Comparison of ENCODE assay signal across 6 cellular contexts in the genomic region with DNA sequence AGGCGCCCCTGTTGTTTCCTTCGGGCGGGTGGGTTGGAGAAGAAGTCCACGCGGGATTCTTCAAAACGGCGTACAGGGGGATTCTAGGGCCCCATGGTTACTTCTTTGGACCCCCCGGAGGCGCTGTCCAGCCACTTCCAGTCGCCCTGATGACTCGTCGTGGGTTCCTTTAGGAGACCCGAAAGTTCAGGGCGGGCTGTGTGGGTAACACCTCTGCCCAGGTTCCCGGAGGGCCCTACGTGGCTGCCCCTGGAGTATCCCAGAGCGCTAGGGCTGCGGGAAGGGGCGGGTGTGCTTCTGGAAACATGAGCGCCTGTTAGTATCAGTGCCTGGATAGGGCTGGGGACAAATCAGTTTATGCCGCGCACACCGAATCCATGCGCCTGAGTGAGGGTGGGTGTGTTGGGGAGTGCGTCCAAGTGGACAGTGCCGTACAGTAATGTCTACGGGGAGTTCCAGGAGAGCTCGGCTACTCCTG. TPM values are rescaled to one million over a fixed set of nuclear protein-coding genes. Genes with fewer than 3 reads are reported as not detected.
DNase-seq lines count a peak whose midpoint lies in the region; ATAC-seq and TF ChIP-seq lines count a peak whose summit lies in the region.

No MANE protein-coding gene starts in this region.

- 6% methylated on average over 12 of the region's 28 CpGs for WGBS in esophagus muscularis mucosa

- peak overlapping the region; percentile 90 to 97 (median 92) for H3K27ac ChIP-seq in esophagus muscularis mucosa (replicated peaks in 1 of 4)

- no peaks in the 10 kb centered on the region for H3K9me3 ChIP-seq in esophagus muscularis mucosa

- intact Hi-C loops in esophagus muscularis mucosa (cut with DNase I), result loop anchor here (5.0 kb wide), 1 partner anchor 298 kb away; no protein-coding TSS in a partner anchor

- TF ChIP-seq EP300 in esophagus muscularis mucosa (IDR thresholded peaks at IDR 0.05), result no peak

- H3K4me3 Mint-ChIP-seq in stimulated activated effector memory CD8-positive, alpha-beta T cell treated with anti-CD3 and anti-CD28 coated beads, Interleukin-12 subunit alpha, Interleukin-12 subunit beta, amount 100 ng/mL, for 72 hours, result peak overlapping the region; percentile 74

- TF ChIP-seq POLR2A in esophagus muscularis mucosa (IDR thresholded peaks at IDR 0.05; ENCODE audit: low read depth), result no peak

- peaks cover 53 to 86% (median 81%) of the 10 kb centered on the region in 4 donors for H3K4me1 ChIP-seq in esophagus muscularis mucosa

- ATAC-seq in stimulated activated effector memory CD8-positive, alpha-beta T cell treated with anti-CD3 and anti-CD28 coated beads, Interleukin-12 subunit alpha, Interleukin-12 subunit beta, amount 100 ng/mL, for 72 hours, result peak; percentile 15
- no peak for ATAC-seq in GM21529 (IDR thresholded peaks at IDR 0.05; ENCODE audit: unreplicated experiment)

- H3K4me1 Mint-ChIP-seq in stimulated activated effector memory CD8-positive, alpha-beta T cell treated with anti-CD3 and anti-CD28 coated beads, Interleukin-12 subunit alpha, Interleukin-12 subunit beta, amount 100 ng/mL, for 72 hours, result peaks cover 26% of the 10 kb centered on the region

- DNase-seq in GM12865 (ENCODE audit: low read depth) (no peak), RPMI7951 (ENCODE audit: low read depth) (peak; percentile 65), esophagus muscularis mucosa (ENCODE audit: extremely low spot score) (peak; percentile 93), NCI-H128 (lab: John Stamatoyannopoulos, UW; ENCODE audit: unreplicated experiment) (no peak)
- DNase-seq in stimulated activated effector memory CD8-positive, alpha-beta T cell treated with anti-CD3 and anti-CD28 coated beads, Interleukin-12 subunit alpha, Interleukin-12 subunit beta, amount 100 ng/mL, for 72 hours (ENCODE audit: low spot score in 2 of 2), result peak; percentile 57 to 88

- H3K36me3 ChIP-seq in esophagus muscularis mucosa, result peaks cover 0 to 20% (median 5%) of the 10 kb centered on the region in 4 donors

- TF ChIP-seq CTCF in GM12865 (IDR thresholded peaks at IDR 0.05; ENCODE audit: insufficient read depth, low read depth, low read length, missing control alignments) (no peak), esophagus muscularis mucosa (IDR thresholded peaks at IDR 0.05) (no peak)

- H3K27ac Mint-ChIP-seq in stimulated activated effector memory CD8-positive, alpha-beta T cell treated with anti-CD3 and anti-CD28 coated beads, Interleukin-12 subunit alpha, Interleukin-12 subunit beta, amount 100 ng/mL, for 72 hours, result peak overlapping the region; percentile 86

- H3K27me3 ChIP-seq in esophagus muscularis mucosa, result peaks cover 0 to 43% (median 0%) of the 10 kb centered on the region in 4 donors

- peak overlapping the region; percentile 79 for H3K4me3 ChIP-seq in GM12865 (ENCODE audit: low read depth, low read length)
- H3K4me3 ChIP-seq in esophagus muscularis mucosa, result peak overlapping the region; percentile 66 to 84 (median 72)

- no peaks in the 10 kb centered on the region for H3K9me3 Mint-ChIP-seq in stimulated activated effector memory CD8-positive, alpha-beta T cell treated with anti-CD3 and anti-CD28 coated beads, Interleukin-12 subunit alpha, Interleukin-12 subunit beta, amount 100 ng/mL, for 72 hours

- peaks cover 50% of the 10 kb centered on the region for H3K36me3 Mint-ChIP-seq in stimulated activated effector memory CD8-positive, alpha-beta T cell treated with anti-CD3 and anti-CD28 coated beads, Interleukin-12 subunit alpha, Interleukin-12 subunit beta, amount 100 ng/mL, for 72 hours

RNA-seq across cellular contexts. Expression of a gene that starts 0.6 kb away (rescaled TPM):
- total RNA-seq in RPMI7951 (2014; rRNA removed; shearing (Covaris generic)), result 4.6 and 14.2 TPM in 2 replicates
- total RNA-seq in esophagus muscularis mucosa, result 10 to 100 TPM; 48.6 to 86.4 (median 54.9) TPM

RNA-seq across cellular contexts. Expression of a gene that starts 12.5 kb away (rescaled TPM):
- total RNA-seq in RPMI7951 (2014; rRNA removed; shearing (Covaris generic)), result 67.5 and 69.9 TPM in 2 replicates
- total RNA-seq in esophagus muscularis mucosa, result 10 to 100 TPM; 34.9 to 38.9 (median 38.0) TPM

RNA-seq across cellular contexts. Expression of a gene that starts 24.3 kb away (rescaled TPM):
- total RNA-seq in RPMI7951 (2014; rRNA removed; shearing (Covaris generic)), result 12.1 and 16.3 TPM in 2 replicates
- 10 to 100 TPM; 27.4 to 41.8 (median 38.3) TPM for total RNA-seq in esophagus muscularis mucosa

RNA-seq across cellular contexts. Expression of a gene that starts 29.2 kb away (rescaled TPM):
- total RNA-seq in RPMI7951 (2014; rRNA removed; shearing (Covaris generic)), result 7.6 and 8.8 TPM in 2 replicates
- total RNA-seq in esophagus muscularis mucosa, result under 1 TPM; 0.50 to 0.86 (median 0.67) TPM

Comparison
In these comparisons a context has a peak if more than half of its experiments do, and no peak if none do; other contexts are left out.
1. DNase-seq: peak in RPMI7951 (single experiment), esophagus muscularis mucosa (single experiment) and stimulated activated effector memory CD8-positive, alpha-beta T cell treated with anti-CD3 and anti-CD28 coated beads, Interleukin-12 subunit alpha, Interleukin-12 subunit beta, amount 100 ng/mL, for 72 hours (2 of 2); none in GM12865 (single experiment) and NCI-H128 (single experiment).